Comparison of ENCODE assay signal across 13 cellular contexts in genomic region chr14:53278602-53279506, GRCh38.
A peak's percentile ranks its signal among the peaks of the same experiment; 100 is the strongest.
DNase-seq lines count a peak whose midpoint lies in the region; ATAC-seq, FAIRE-seq and TF ChIP-seq lines count a peak whose summit lies in the region.
"Had no signal": no experiment of that assay in that cellular context is flagged by ENCODE, and none has a peak within 500 bp of the region (broad histone marks: within the 10 kb centered on the region; RNA-seq: fewer than 3 reads in every experiment).

No MANE protein-coding gene starts in this region.

- DNase-seq in GM12892 (ENCODE audit: insufficient read length) = no peak
- peak; percentile 1 for DNase-seq in NAMALWA (ENCODE audit: low spot score)
- DNase-seq in cardiac fibroblast (ENCODE audit: low read depth in 2 of 2) = peak; percentile 24 to 85
- peak; percentile 62 for DNase-seq in mesendoderm
- no peak for DNase-seq in right atrium auricular region (ENCODE audit: low spot score)
- DNase-seq in cerebellar cortex (ENCODE audit: low spot score) = no peak
- DNase-seq in stimulated activated CD4-positive, alpha-beta T cell treated with anti-CD3 and anti-CD28 coated beads, Interleukin-4, amount 100 ng/mL, for 4 hours = no peak
- DNase-seq: activated CD4-positive, alpha-beta T cell treated with anti-CD3 and anti-CD28 coated beads, Interleukin-2, amount 50 U/mL, for 1 hour; activated effector memory CD4-positive, alpha-beta T cell treated with anti-CD3 and anti-CD28 coated beads, Interleukin-2, amount 50 U/mL, for 16 hours; CD4-positive, alpha-beta memory T cell; mucosa of descending colon; NCI-H1694 had no signal

- peaks cover 0 to 15% of the 10 kb centered on the region in 2 donors for H3K9me3 ChIP-seq in right atrium auricular region

- no peak overlapping the region for H3K4me2 ChIP-seq in mesendoderm (ENCODE audit: low read length)

- no peak overlapping the region for H3K9ac ChIP-seq in mesendoderm (ENCODE audit: low read length)

- H4K5ac ChIP-seq in mesendoderm (ENCODE audit: low read length) = no peak overlapping the region

- H3K79me2 ChIP-seq in mesendoderm (ENCODE audit: control insufficient read depth, insufficient read depth, low read length) = no peaks in the 10 kb centered on the region

- no peak overlapping the region for H2BK120ac ChIP-seq in mesendoderm (ENCODE audit: low read depth, low read length)

- H3K4me1 ChIP-seq in mesendoderm (ENCODE audit: control insufficient read depth, low read depth, low read length) = no peaks in the 10 kb centered on the region
- H3K4me1 ChIP-seq in right atrium auricular region = no peaks in the 10 kb centered on the region

- FAIRE-seq in GM12892 (lab: Jason Lieb, UNC) = peak; percentile 14

- H3K18ac ChIP-seq in mesendoderm (ENCODE audit: low read length) = no peak overlapping the region

- no peak overlapping the region for H3K56ac ChIP-seq in mesendoderm (ENCODE audit: low read length)

- no peak overlapping the region for H3K4me3 ChIP-seq in cardiac fibroblast (replicated peaks in 1 of 2; ENCODE audit: low read depth in 2 of 2, low read length in 2 of 2)
- no peak overlapping the region for H3K4me3 ChIP-seq in mesendoderm (ENCODE audit: low read length)
- H3K4me3 ChIP-seq in right atrium auricular region = no peak overlapping the region
- H3K4me3 ChIP-seq: mucosa of descending colon had no signal

- H3K36me3 ChIP-seq in mesendoderm (ENCODE audit: control insufficient read depth, insufficient read depth, low read length) (no peaks in the 10 kb centered on the region), right atrium auricular region (no peaks in the 10 kb centered on the region)

- H3K27ac ChIP-seq in mesendoderm (ENCODE audit: low read depth, low read length) (no peak overlapping the region), right atrium auricular region (no peak overlapping the region)

- H2BK15ac ChIP-seq in mesendoderm (replicated peaks; ENCODE audit: low read depth) = no peak overlapping the region

- no CpG with 5 or more reads among the region's 12 CpGs for WGBS in mesendoderm (ENCODE audit: extremely low coverage, insufficient coverage, low lambda C conversion rate)

- no peak overlapping the region for H4K8ac ChIP-seq in mesendoderm (ENCODE audit: low read depth, low read length)

- no peak for TF ChIP-seq POLR2A in GM12892 (IDR thresholded peaks at IDR 0.05; ENCODE audit: low read depth, low read length)

- TF ChIP-seq CTCF in cardiac fibroblast (IDR thresholded peaks at IDR 0.05; ENCODE audit: low read depth, low read length) (no peak), right atrium auricular region (IDR thresholded peaks at IDR 0.05) (no peak)

- no peak for ATAC-seq in HG02678 (IDR thresholded peaks at IDR 0.05; ENCODE audit: unreplicated experiment)
- ATAC-seq: mucosa of descending colon had no signal

- H2AK5ac ChIP-seq in mesendoderm (ENCODE audit: low read length) = no peak overlapping the region

- no peaks in the 10 kb centered on the region for H3K79me1 ChIP-seq in mesendoderm (ENCODE audit: low read length)

- H3K4ac ChIP-seq in mesendoderm (ENCODE audit: low read depth, low read length) = no peak overlapping the region

- H2BK5ac ChIP-seq in mesendoderm (ENCODE audit: low read length) = no peak overlapping the region

- H3K27me3 ChIP-seq in mesendoderm (ENCODE audit: insufficient read depth, low read length, poor library complexity) (no peaks in the 10 kb centered on the region), right atrium auricular region (no peaks in the 10 kb centered on the region)

- no peak overlapping the region for H3K23ac ChIP-seq in mesendoderm (ENCODE audit: low read length)

Comparison
In these comparisons a context has a peak if more than half of its experiments do, and no peak if none do; other contexts are left out.
1. DNase-seq: peak in NAMALWA (single experiment), cardiac fibroblast (2 of 2) and mesendoderm (single experiment); none in GM12892 (single experiment), right atrium auricular region (single experiment), cerebellar cortex (single experiment) and stimulated activated CD4-positive, alpha-beta T cell treated with anti-CD3 and anti-CD28 coated beads, Interleukin-4, amount 100 ng/mL, for 4 hours (0 of 2).